12 cellular contexts compared by ENCODE assay signal in genomic region chr17:48162946-48163506, GRCh38. TPM values are rescaled to one million over a fixed set of nuclear protein-coding genes. Genes with fewer than 3 reads are reported as not detected.
DNase-seq lines count a peak whose midpoint lies in the region; ATAC-seq, FAIRE-seq and TF ChIP-seq lines count a peak whose summit lies in the region.
"Had no signal": no experiment of that assay in that cellular context is flagged by ENCODE, and none has a peak within 500 bp of the region (broad histone marks: within the 10 kb centered on the region; RNA-seq: fewer than 3 reads in every experiment).

No MANE protein-coding gene starts in this region.

- H3K4me3 Mint-ChIP-seq in activated CD8-positive, alpha-beta T cell treated with anti-CD3 and anti-CD28 coated beads, Interleukin-2, amount 10 ng/mL, durations not matched to agents 7 days and 5 days: no peak overlapping the region
- no peak overlapping the region for H3K4me3 Mint-ChIP-seq in activated CD8-positive, alpha-beta T cell treated with anti-CD3 and anti-CD28 coated beads for 36 hours

- no peaks in the 10 kb centered on the region for H3K9me3 Mint-ChIP-seq in activated CD8-positive, alpha-beta T cell treated with anti-CD3 and anti-CD28 coated beads, Interleukin-2, amount 10 ng/mL, durations not matched to agents 7 days and 5 days (ENCODE audit: insufficient read depth)
- H3K9me3 Mint-ChIP-seq in activated CD8-positive, alpha-beta T cell treated with anti-CD3 and anti-CD28 coated beads for 36 hours: no peaks in the 10 kb centered on the region

- FAIRE-seq in small intestine (lab: Jason Lieb, UNC): no peak
- FAIRE-seq: GM18507 had no signal

- H3K4me1 Mint-ChIP-seq in activated CD8-positive, alpha-beta T cell treated with anti-CD3 and anti-CD28 coated beads, Interleukin-2, amount 10 ng/mL, durations not matched to agents 7 days and 5 days (ENCODE audit: low read depth): peaks cover 9% of the 10 kb centered on the region
- H3K4me1 Mint-ChIP-seq in activated CD8-positive, alpha-beta T cell treated with anti-CD3 and anti-CD28 coated beads for 36 hours (ENCODE audit: low read depth): peaks cover 3% of the 10 kb centered on the region

- H3K4me3 ChIP-seq in epithelial cell of proximal tubule (ENCODE audit: low read depth, low read length) (peak overlapping the region; percentile 12), small intestine (ENCODE audit: low read depth in 1 of 2, low read length in 2 of 2) (no peak overlapping the region), coronary artery (no peak overlapping the region)
- H3K4me3 ChIP-seq: HAP-1 had no signal

- H3K27ac Mint-ChIP-seq in activated CD8-positive, alpha-beta T cell treated with anti-CD3 and anti-CD28 coated beads, Interleukin-2, amount 10 ng/mL, durations not matched to agents 7 days and 5 days: peak overlapping the region; percentile 9
- no peak overlapping the region for H3K27ac Mint-ChIP-seq in activated CD8-positive, alpha-beta T cell treated with anti-CD3 and anti-CD28 coated beads for 36 hours

- CTCF ChIA-PET in activated CD8-positive, alpha-beta T cell treated with anti-CD3 and anti-CD28 coated beads, Interleukin-2, amount 10 ng/mL, durations not matched to agents 7 days and 5 days (lab: Charles Lee): interaction anchor here (0.8 to 1.2 kb wide), 2 partner anchors 11 kb away, joined by 3 to 6 read pairs; no protein-coding TSS in a partner anchor
- CTCF ChIA-PET in activated CD8-positive, alpha-beta T cell treated with anti-CD3 and anti-CD28 coated beads for 36 hours (lab: Charles Lee): interaction anchor here (0.9 to 2.1 kb wide), 3 partner anchors 11 to 430 kb away, joined by 3 to 8 read pairs (median 3); partner anchors contain the start of gene HOXB5

- H3K4me1 ChIP-seq in small intestine (ENCODE audit: control insufficient read depth in 2 of 2, insufficient read depth in 1 of 2, low read depth in 1 of 2, low read length in 1 of 2): peaks cover 2 to 16% of the 10 kb centered on the region in 2 donors

- H3K27ac ChIP-seq in small intestine (ENCODE audit: low read depth in 1 of 2, low read length in 1 of 2) (peak overlapping the region; percentile 5 to 86), coronary artery (no peak overlapping the region)

- peaks cover 26% of the 10 kb centered on the region for H3K36me3 Mint-ChIP-seq in activated CD8-positive, alpha-beta T cell treated with anti-CD3 and anti-CD28 coated beads, Interleukin-2, amount 10 ng/mL, durations not matched to agents 7 days and 5 days (ENCODE audit: low read depth)
- peaks cover 16% of the 10 kb centered on the region for H3K36me3 Mint-ChIP-seq in activated CD8-positive, alpha-beta T cell treated with anti-CD3 and anti-CD28 coated beads for 36 hours (ENCODE audit: low read depth)

- 17 to 32% (median 26%) methylated on average over 5 of the region's 5 CpGs for WGBS in small intestine, 3 donors

- DNase-seq in activated CD8-positive, alpha-beta T cell treated with anti-CD3 and anti-CD28 coated beads, Interleukin-2, amount 10 ng/mL, durations not matched to agents 7 days and 5 days: no peak
- DNase-seq in activated CD8-positive, alpha-beta T cell treated with anti-CD3 and anti-CD28 coated beads for 36 hours: no peak
- DNase-seq in NCI-H1436 (lab: John Stamatoyannopoulos, UW) (peak; percentile 38), epithelial cell of proximal tubule (ENCODE audit: low read depth) (peak; percentile 58), small intestine (peak; percentile 77), coronary artery (ENCODE audit: low spot score) (no peak), AG08395 (ENCODE audit: low spot score) (no peak)
- DNase-seq: activated gamma-delta T cell had no signal

- intact Hi-C loops in activated CD8-positive, alpha-beta T cell treated with anti-CD3 and anti-CD28 coated beads for 36 hours (cut with micrococcal nuclease): no loop called here

- no peak for TF ChIP-seq CTCF in activated CD8-positive, alpha-beta T cell treated with anti-CD3 and anti-CD28 coated beads for 36 hours (IDR thresholded peaks at IDR 0.05)
- TF ChIP-seq CTCF in epithelial cell of proximal tubule (conservative IDR thresholded peaks at IDR 0.05; ENCODE audit: low read depth, low read length): no peak
- no peak for TF ChIP-seq CTCF in coronary artery (IDR thresholded peaks at IDR 0.05)

- no peaks in the 10 kb centered on the region for H3K9me3 ChIP-seq in small intestine (ENCODE audit: control insufficient read depth, low read depth)
- H3K9me3 ChIP-seq: HAP-1 had no signal

- POLR2A ChIA-PET in activated CD8-positive, alpha-beta T cell treated with anti-CD3 and anti-CD28 coated beads, Interleukin-2, amount 10 ng/mL, durations not matched to agents 7 days and 5 days (lab: Charles Lee): no interaction called here
- POLR2A ChIA-PET in activated CD8-positive, alpha-beta T cell treated with anti-CD3 and anti-CD28 coated beads for 36 hours (lab: Charles Lee): no interaction called here

- H3K36me3 ChIP-seq in small intestine (ENCODE audit: control insufficient read depth in 2 of 2, insufficient read depth in 2 of 2, low read length in 2 of 2): no peaks in the 10 kb centered on the region
- H3K36me3 ChIP-seq: HAP-1 had no signal

- H3K27me3 Mint-ChIP-seq in activated CD8-positive, alpha-beta T cell treated with anti-CD3 and anti-CD28 coated beads, Interleukin-2, amount 10 ng/mL, durations not matched to agents 7 days and 5 days (ENCODE audit: low read depth): no peaks in the 10 kb centered on the region
- no peaks in the 10 kb centered on the region for H3K27me3 Mint-ChIP-seq in activated CD8-positive, alpha-beta T cell treated with anti-CD3 and anti-CD28 coated beads for 36 hours

- no peaks in the 10 kb centered on the region for H3K27me3 ChIP-seq in small intestine (ENCODE audit: control insufficient read depth in 2 of 2, insufficient read depth in 2 of 2, low read length in 2 of 2)

- ATAC-seq in activated CD8-positive, alpha-beta T cell treated with anti-CD3 and anti-CD28 coated beads, Interleukin-2, amount 10 ng/mL, durations not matched to agents 7 days and 5 days: no peak
- ATAC-seq in activated CD8-positive, alpha-beta T cell treated with anti-CD3 and anti-CD28 coated beads for 36 hours: no peak
- ATAC-seq in HG02840 (IDR thresholded peaks at IDR 0.05; ENCODE audit: low FRiP score, unreplicated experiment): no peak
- ATAC-seq: esophagus mucosa had no signal

RNA-seq across cellular contexts. Expression of gene SNX11, which starts 55.5 kb away (rescaled TPM):
- 10 to 100 TPM; 33.3 to 34.2 TPM for total RNA-seq in activated CD8-positive, alpha-beta T cell treated with anti-CD3 and anti-CD28 coated beads, Interleukin-2, amount 10 ng/mL, durations not matched to agents 7 days and 5 days
- 10 to 100 TPM; 27.2 to 29.5 TPM for total RNA-seq in activated CD8-positive, alpha-beta T cell treated with anti-CD3 and anti-CD28 coated beads for 36 hours
- total RNA-seq in epithelial cell of proximal tubule: 11.6 and 18.5 TPM in 2 replicates
- polyA plus RNA-seq in small intestine: 10 to 100 TPM; 11.4 to 16.3 (median 13.8) TPM

Comparison
In these comparisons a context has a peak if more than half of its experiments do, and no peak if none do; other contexts are left out.
1. DNase-seq: peak in NCI-H1436 (single experiment), epithelial cell of proximal tubule (single experiment) and small intestine (single experiment); none in activated CD8-positive, alpha-beta T cell treated with anti-CD3 and anti-CD28 coated beads, Interleukin-2, amount 10 ng/mL, durations not matched to agents 7 days and 5 days (single experiment), activated CD8-positive, alpha-beta T cell treated with anti-CD3 and anti-CD28 coated beads for 36 hours (single experiment), coronary artery (single experiment) and AG08395 (single experiment).
2. H3K27ac ChIP-seq: peak in small intestine (2 of 2); none in coronary artery (0 of 2).